22 cellular contexts compared by ENCODE assay signal in the genomic region with DNA sequence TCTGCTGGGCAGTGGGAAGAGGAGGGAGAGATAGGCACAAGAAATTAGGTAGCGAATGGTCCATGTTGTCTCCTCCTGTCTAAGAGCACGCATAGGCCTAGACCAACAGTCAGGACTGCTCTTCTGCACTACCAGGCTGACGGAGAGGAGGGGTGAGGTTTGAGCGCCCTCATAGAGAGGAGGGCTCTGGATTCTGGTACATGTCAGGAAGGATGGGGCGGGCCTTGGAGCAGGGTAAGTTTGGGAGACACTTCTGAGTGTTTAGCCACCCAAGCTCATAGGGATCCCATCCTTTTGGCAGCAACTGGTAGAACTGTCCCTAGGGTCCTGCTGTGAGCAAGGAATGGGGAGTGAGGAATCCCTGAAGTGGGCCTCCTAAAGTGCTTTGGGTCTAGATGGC.
A peak's percentile ranks its signal among the peaks of the same experiment; 100 is the strongest.
DNase-seq lines count a peak whose midpoint lies in the region; ATAC-seq and TF ChIP-seq lines count a peak whose summit lies in the region.
"Had no signal": no experiment of that assay in that cellular context is flagged by ENCODE, and none has a peak within 500 bp of the region (broad histone marks: within the 10 kb centered on the region; RNA-seq: fewer than 3 reads in every experiment).

No MANE protein-coding gene starts in this region.

- H3K27me3 Mint-ChIP-seq in CD14-positive monocyte (ENCODE audit: low read depth in 3 of 3): peaks cover 0 to 1% (median 0%) of the 10 kb centered on the region in 3 donors
- H3K27me3 Mint-ChIP-seq in WTC11 (ENCODE audit: low read depth): no peaks in the 10 kb centered on the region
- H3K27me3 Mint-ChIP-seq in effector memory CD8-positive, alpha-beta T cell: no peaks in the 10 kb centered on the region
- H3K27me3 Mint-ChIP-seq in neural crest cell (ENCODE audit: low read depth): no peaks in the 10 kb centered on the region
- H3K27me3 Mint-ChIP-seq: B cell; CD4-positive, alpha-beta memory T cell; CD4-positive, CD25-positive, alpha-beta regulatory T cell; CD8-positive, alpha-beta memory T cell had no signal

- peak overlapping the region in 2 of 7 donors; percentile 46 to 73 for H3K27ac Mint-ChIP-seq in CD14-positive monocyte
- H3K27ac Mint-ChIP-seq in WTC11: peak overlapping the region; percentile 71; the same call in 1 of the 2 replicates
- peak overlapping the region; percentile 59 to 74 for H3K27ac Mint-ChIP-seq in effector memory CD8-positive, alpha-beta T cell
- peak overlapping the region; percentile 70 for H3K27ac Mint-ChIP-seq in neural crest cell (ENCODE audit: unreplicated experiment)
- H3K27ac Mint-ChIP-seq: B cell; CD4-positive, CD25-positive, alpha-beta regulatory T cell; CD8-positive, alpha-beta memory T cell had no signal

- DNase-seq in CD14-positive monocyte (ENCODE audit: low spot score) (peak; percentile 0), WTC11 (ENCODE audit: low spot score) (no peak), neural crest cell (ENCODE audit: low read depth, low spot score) (no peak), dedifferentiated amniotic fluid mesenchymal stem cell (ENCODE audit: extremely low spot score) (no peak), ureter (ENCODE audit: low spot score) (no peak)
- DNase-seq in effector memory CD8-positive, alpha-beta T cell: no peak
- DNase-seq: AML-193; CD4-positive, alpha-beta memory T cell; CD4-positive, CD25-positive, alpha-beta regulatory T cell; CD8-positive, alpha-beta memory T cell; COR-L47; DMS 273 treated with DMSO at 0.1 percent for 48 hours; DMS153; DMS53; DMS79; DND-41; EL; GDM1 had no signal

- TF ChIP-seq CTCF in CD14-positive monocyte (IDR thresholded peaks at IDR 0.05) (no peak), WTC11 (IDR thresholded peaks at IDR 0.05) (no peak), neural crest cell (conservative IDR thresholded peaks at IDR 0.05) (no peak)

- no peaks in the 10 kb centered on the region for H3K4me1 Mint-ChIP-seq in CD14-positive monocyte
- H3K4me1 Mint-ChIP-seq in WTC11: no peaks in the 10 kb centered on the region
- peaks cover 2 to 7% of the 10 kb centered on the region in 2 donors for H3K4me1 Mint-ChIP-seq in effector memory CD8-positive, alpha-beta T cell (ENCODE audit: low read depth in 2 of 2)
- H3K4me1 Mint-ChIP-seq in neural crest cell: no peaks in the 10 kb centered on the region
- H3K4me1 Mint-ChIP-seq: B cell; CD4-positive, alpha-beta memory T cell; CD8-positive, alpha-beta memory T cell had no signal

- intact Hi-C loops in CD14-positive monocyte (cut with micrococcal nuclease): no loop called here

- no peak overlapping the region for H3K4me3 Mint-ChIP-seq in CD14-positive monocyte
- no peak overlapping the region for H3K4me3 Mint-ChIP-seq in WTC11
- no peak overlapping the region for H3K4me3 Mint-ChIP-seq in effector memory CD8-positive, alpha-beta T cell
- no peak overlapping the region for H3K4me3 Mint-ChIP-seq in neural crest cell
- H3K4me3 Mint-ChIP-seq: B cell; CD4-positive, alpha-beta memory T cell; CD4-positive, CD25-positive, alpha-beta regulatory T cell; CD8-positive, alpha-beta memory T cell had no signal

- POLR2A ChIA-PET in WTC11 (lab: Charles Lee): no interaction called here

- H3K36me3 Mint-ChIP-seq in CD14-positive monocyte (no peaks in the 10 kb centered on the region), WTC11 (no peaks in the 10 kb centered on the region; the same call in 1 of the 2 replicates), neural crest cell (ENCODE audit: low read depth) (no peaks in the 10 kb centered on the region)
- H3K36me3 Mint-ChIP-seq in effector memory CD8-positive, alpha-beta T cell (ENCODE audit: insufficient read depth): peaks cover 3% of the 10 kb centered on the region

- ATAC-seq in WTC11: no peak
- ATAC-seq in effector memory CD8-positive, alpha-beta T cell (replicated peaks): no peak
- no peak for ATAC-seq in GM18870 (IDR thresholded peaks at IDR 0.05; ENCODE audit: unreplicated experiment)
- ATAC-seq: A549, GM12878 had no signal

- CTCF ChIA-PET in WTC11 (lab: Charles Lee): interaction anchor here (1.9 kb wide), 1 partner anchor 178 kb away, joined by 8 read pairs; no protein-coding TSS in a partner anchor

- H3K9me3 Mint-ChIP-seq in CD14-positive monocyte (peaks cover 0 to 2% (median 0%) of the 10 kb centered on the region in 7 donors), WTC11 (peaks cover 4% of the 10 kb centered on the region), neural crest cell (no peaks in the 10 kb centered on the region)
- H3K9me3 Mint-ChIP-seq in effector memory CD8-positive, alpha-beta T cell: no peaks in the 10 kb centered on the region
- H3K9me3 Mint-ChIP-seq: CD4-positive, alpha-beta memory T cell; CD4-positive, CD25-positive, alpha-beta regulatory T cell; CD8-positive, alpha-beta memory T cell had no signal

TF ChIP-seq in WTC11, 78 proteins besides CTCF, POLR2A, EP300 and RAD21:
- TF ChIP-seq ZBTB21 (CRISPR knock-in tag; IDR thresholded peaks at IDR 0.05; ENCODE audit: borderline replicate concordance) (no peak), JUN (CRISPR knock-in tag; IDR thresholded peaks at IDR 0.05) (no peak), TCF7 (CRISPR knock-in tag; IDR thresholded peaks at IDR 0.05; ENCODE audit: low read depth) (no peak), ZNF263 (CRISPR knock-in tag; IDR thresholded peaks at IDR 0.05; ENCODE audit: low read depth) (no peak), NFYB (CRISPR knock-in tag; conservative IDR thresholded peaks at IDR 0.05; ENCODE audit: low read depth) (no peak), TEAD4 (CRISPR knock-in tag; IDR thresholded peaks at IDR 0.05) (no peak), FOXP4 (CRISPR knock-in tag; IDR thresholded peaks at IDR 0.05) (no peak), CREM (CRISPR knock-in tag; IDR thresholded peaks at IDR 0.05) (no peak), NR3C1 (CRISPR knock-in tag; conservative IDR thresholded peaks at IDR 0.05; ENCODE audit: low read depth) (no peak), MXD4 (CRISPR knock-in tag; IDR thresholded peaks at IDR 0.05; ENCODE audit: borderline replicate concordance) (no peak), ZNF671 (CRISPR knock-in tag; IDR thresholded peaks at IDR 0.05) (no peak)
- TF ChIP-seq, protein P1, sequence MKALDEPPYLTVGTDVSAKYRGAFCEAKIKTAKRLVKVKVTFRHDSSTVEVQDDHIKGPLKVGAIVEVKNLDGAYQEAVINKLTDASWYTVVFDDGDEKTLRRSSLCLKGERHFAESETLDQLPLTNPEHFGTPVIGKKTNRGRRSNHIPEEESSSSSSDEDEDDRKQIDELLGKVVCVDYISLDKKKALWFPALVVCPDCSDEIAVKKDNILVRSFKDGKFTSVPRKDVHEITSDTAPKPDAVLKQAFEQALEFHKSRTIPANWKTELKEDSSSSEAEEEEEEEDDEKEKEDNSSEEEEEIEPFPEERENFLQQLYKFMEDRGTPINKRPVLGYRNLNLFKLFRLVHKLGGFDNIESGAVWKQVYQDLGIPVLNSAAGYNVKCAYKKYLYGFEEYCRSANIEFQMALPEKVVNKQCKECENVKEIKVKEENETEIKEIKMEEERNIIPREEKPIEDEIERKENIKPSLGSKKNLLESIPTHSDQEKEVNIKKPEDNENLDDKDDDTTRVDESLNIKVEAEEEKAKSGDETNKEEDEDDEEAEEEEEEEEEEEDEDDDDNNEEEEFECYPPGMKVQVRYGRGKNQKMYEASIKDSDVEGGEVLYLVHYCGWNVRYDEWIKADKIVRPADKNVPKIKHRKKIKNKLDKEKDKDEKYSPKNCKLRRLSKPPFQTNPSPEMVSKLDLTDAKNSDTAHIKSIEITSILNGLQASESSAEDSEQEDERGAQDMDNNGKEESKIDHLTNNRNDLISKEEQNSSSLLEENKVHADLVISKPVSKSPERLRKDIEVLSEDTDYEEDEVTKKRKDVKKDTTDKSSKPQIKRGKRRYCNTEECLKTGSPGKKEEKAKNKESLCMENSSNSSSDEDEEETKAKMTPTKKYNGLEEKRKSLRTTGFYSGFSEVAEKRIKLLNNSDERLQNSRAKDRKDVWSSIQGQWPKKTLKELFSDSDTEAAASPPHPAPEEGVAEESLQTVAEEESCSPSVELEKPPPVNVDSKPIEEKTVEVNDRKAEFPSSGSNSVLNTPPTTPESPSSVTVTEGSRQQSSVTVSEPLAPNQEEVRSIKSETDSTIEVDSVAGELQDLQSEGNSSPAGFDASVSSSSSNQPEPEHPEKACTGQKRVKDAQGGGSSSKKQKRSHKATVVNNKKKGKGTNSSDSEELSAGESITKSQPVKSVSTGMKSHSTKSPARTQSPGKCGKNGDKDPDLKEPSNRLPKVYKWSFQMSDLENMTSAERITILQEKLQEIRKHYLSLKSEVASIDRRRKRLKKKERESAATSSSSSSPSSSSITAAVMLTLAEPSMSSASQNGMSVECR (CRISPR knock-in tag; IDR thresholded peaks at IDR 0.05; ENCODE audit: borderline replicate concordance): no peak
- TF ChIP-seq, protein P2, sequence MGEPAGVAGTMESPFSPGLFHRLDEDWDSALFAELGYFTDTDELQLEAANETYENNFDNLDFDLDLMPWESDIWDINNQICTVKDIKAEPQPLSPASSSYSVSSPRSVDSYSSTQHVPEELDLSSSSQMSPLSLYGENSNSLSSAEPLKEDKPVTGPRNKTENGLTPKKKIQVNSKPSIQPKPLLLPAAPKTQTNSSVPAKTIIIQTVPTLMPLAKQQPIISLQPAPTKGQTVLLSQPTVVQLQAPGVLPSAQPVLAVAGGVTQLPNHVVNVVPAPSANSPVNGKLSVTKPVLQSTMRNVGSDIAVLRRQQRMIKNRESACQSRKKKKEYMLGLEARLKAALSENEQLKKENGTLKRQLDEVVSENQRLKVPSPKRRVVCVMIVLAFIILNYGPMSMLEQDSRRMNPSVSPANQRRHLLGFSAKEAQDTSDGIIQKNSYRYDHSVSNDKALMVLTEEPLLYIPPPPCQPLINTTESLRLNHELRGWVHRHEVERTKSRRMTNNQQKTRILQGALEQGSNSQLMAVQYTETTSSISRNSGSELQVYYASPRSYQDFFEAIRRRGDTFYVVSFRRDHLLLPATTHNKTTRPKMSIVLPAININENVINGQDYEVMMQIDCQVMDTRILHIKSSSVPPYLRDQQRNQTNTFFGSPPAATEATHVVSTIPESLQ (CRISPR knock-in tag; IDR thresholded peaks at IDR 0.05): no peak
